Comparison of ENCODE assay signal across 18 cellular contexts in genomic region chr2:38407111-38407682, GRCh38. TPM values are rescaled to one million over a fixed set of nuclear protein-coding genes. Genes with fewer than 3 reads are reported as not detected.
DNase-seq lines count a peak whose midpoint lies in the region; FAIRE-seq and TF ChIP-seq lines count a peak whose summit lies in the region.
"Had no signal": no experiment of that assay in that cellular context is flagged by ENCODE, and none has a peak within 500 bp of the region (broad histone marks: within the 10 kb centered on the region; RNA-seq: fewer than 3 reads in every experiment).

No MANE protein-coding gene starts in this region.

- H3K4me2 ChIP-seq in Karpas-422 (ENCODE audit: low read depth, low read length, poor library complexity, severe bottlenecking) (peak overlapping the region; percentile 81), H1 (ENCODE audit: insufficient read depth in 1 of 2, low read depth in 2 of 2, low read length in 2 of 2) (peak overlapping the region; percentile 21 to 35; a peak in 3 of 4 replicates)
- H3K4me2 ChIP-seq: BLaER1, neural progenitor cell had no signal

- H3K79me1 ChIP-seq in H1 (ENCODE audit: low read depth, low read length), result no peaks in the 10 kb centered on the region

- H3K4ac ChIP-seq in H1 (replicated peaks; ENCODE audit: insufficient read length, low read depth, low read length), result no peak overlapping the region

- H3K18ac ChIP-seq in H1 (ENCODE audit: extremely low read depth, low read length), result peak overlapping the region; percentile 42

- no peaks in the 10 kb centered on the region for H3K23me2 ChIP-seq in H1 (ENCODE audit: low read depth, low read length)

- H2BK5ac ChIP-seq in H1 (ENCODE audit: low read depth, low read length), result peak overlapping the region; percentile 35; the same call in 1 of the 2 replicates

- H3K36me3 ChIP-seq in Karpas-422 (ENCODE audit: insufficient read depth, low read length) (peaks cover 2% of the 10 kb centered on the region; the same call in 1 of the 2 replicates), H1 (ENCODE audit: control insufficient read depth in 2 of 4, insufficient read depth in 4 of 4, low read length in 3 of 4) (no peaks in the 10 kb centered on the region), liver (ENCODE audit: control insufficient read depth in 4 of 4, insufficient read depth in 3 of 4, low read depth in 1 of 4, low read length in 3 of 4) (no peaks in the 10 kb centered on the region), stomach smooth muscle (ENCODE audit: control insufficient read depth in 2 of 2, insufficient read depth in 2 of 2, low read length in 2 of 2) (no peaks in the 10 kb centered on the region)
- H3K36me3 ChIP-seq: BLaER1, neural progenitor cell had no signal

- CTCF ChIA-PET in H1 (lab: Charles Lee; ENCODE audit: partially characterized antibody), result interaction anchor here (1.1 to 1.8 kb wide), 2 partner anchors 31 to 34 kb away, joined by 4 read pairs; no protein-coding TSS in a partner anchor

- DNase-seq in Karpas-422 (no peak), H1 (ENCODE audit: low read depth in 1 of 2, low spot score in 2 of 2) (no peak), AG08396 (ENCODE audit: low spot score) (no peak), hypothalamus (lab: John Stamatoyannopoulos, UW) (no peak), DMS53 (lab: John Stamatoyannopoulos, UW) (no peak), NCI-H2107 treated with DMSO at 0.1 percent for 48 hours (lab: John Stamatoyannopoulos, UW; ENCODE audit: unreplicated experiment) (no peak)
- DNase-seq: activated T-cell treated with anti-CD3 and anti-CD28 coated beads, Interleukin-2, amount 50 U/mL, for 1 hour; GF-D8; NCI-H1436 treated with DMSO at 0.1 percent for 48 hours; NCI-H748 treated with DMSO at 0.1 percent for 48 hours; SHP77 treated with DMSO at 0.1 percent for 48 hours had no signal

- no peaks in the 10 kb centered on the region for H3K9me2 ChIP-seq in Karpas-422 (replicated peaks; ENCODE audit: insufficient read depth, low read length)

- TF ChIP-seq RAD21 in H1 (IDR thresholded peaks at IDR 0.05 in 1 of 2, conservative IDR thresholded peaks at IDR 0.05 in 1 of 2; ENCODE audit: low read depth in 2 of 2, low read length in 2 of 2) (no peak), liver (IDR thresholded peaks at IDR 0.05) (peak in 1 of 2 donors; percentile 39)

- H3K23ac ChIP-seq in H1 (ENCODE audit: insufficient read length), result no peak overlapping the region

- H3K4me1 ChIP-seq in Karpas-422 (ENCODE audit: low read length) (peaks cover 60% of the 10 kb centered on the region), H1 (replicated peaks in 1 of 4; ENCODE audit: control insufficient read depth in 3 of 4, insufficient read depth in 4 of 4, low read length in 3 of 4) (peaks cover 2 to 16% (median 7%) of the 10 kb centered on the region in 4 experiments; a peak in 5 of 7 replicates), liver (ENCODE audit: control insufficient read depth in 4 of 4, insufficient read depth in 4 of 4, low read length in 3 of 4) (peaks cover 18 to 47% (median 35%) of the 10 kb centered on the region in 4 donors), stomach smooth muscle (ENCODE audit: control insufficient read depth, insufficient read depth, low read length) (peaks cover 36% of the 10 kb centered on the region)

- H2AFZ ChIP-seq in Karpas-422 (ENCODE audit: low read length), result peak overlapping the region; percentile 52; the same call in 1 of the 2 replicates
- peak overlapping the region; percentile 73 for H2AFZ ChIP-seq in H1 (ENCODE audit: low read length)
- H2AFZ ChIP-seq: neural progenitor cell had no signal

- H3K79me2 ChIP-seq in Karpas-422 (ENCODE audit: low read length) (no peaks in the 10 kb centered on the region), H1 (ENCODE audit: control insufficient read depth in 1 of 2, insufficient read depth in 2 of 2, low read length in 2 of 2) (no peaks in the 10 kb centered on the region)

- no peaks in the 10 kb centered on the region; the same call in 1 of the 2 replicates for H3K9me3 ChIP-seq in Karpas-422 (ENCODE audit: low read length)
- H3K9me3 ChIP-seq in H1 (ENCODE audit: insufficient read depth in 2 of 2, low read depth in 1 of 2, low read length in 1 of 2), result peaks cover 15 to 17% of the 10 kb centered on the region in 2 experiments
- peaks cover 0 to 1% (median 0%) of the 10 kb centered on the region in 4 donors for H3K9me3 ChIP-seq in liver (ENCODE audit: control insufficient read depth in 4 of 4, low read length in 3 of 4)
- no peaks in the 10 kb centered on the region for H3K9me3 ChIP-seq in stomach smooth muscle (ENCODE audit: control insufficient read depth in 2 of 2, low read length in 2 of 2)

- H3K14ac ChIP-seq in H1 (ENCODE audit: insufficient read length), result no peak overlapping the region

- H2AK5ac ChIP-seq in H1 (ENCODE audit: low read depth, low read length), result 0 out of 2 replicates have a peak overlapping the region, but pooled peaks have one; percentile 30

- H4K20me1 ChIP-seq in Karpas-422 (ENCODE audit: insufficient read depth, low read depth, low read length) (no peaks in the 10 kb centered on the region), H1 (replicated peaks in 1 of 2; ENCODE audit: control insufficient read depth in 1 of 2, insufficient read depth in 2 of 2, low read length in 2 of 2) (no peaks in the 10 kb centered on the region)
- H4K20me1 ChIP-seq: BLaER1 had no signal

- no peak overlapping the region for H3K56ac ChIP-seq in H1 (replicated peaks; ENCODE audit: insufficient read length, low read depth, low read length)

- H2BK20ac ChIP-seq in H1 (ENCODE audit: low read length), result peak overlapping the region; percentile 9; the same call in 1 of the 2 replicates

- no peak for TF ChIP-seq POLR2A in H1 (IDR thresholded peaks at IDR 0.05; ENCODE audit: control extremely low read depth in 1 of 2, low read depth in 2 of 2, low read length in 2 of 2)

- H4K91ac ChIP-seq in H1 (replicated peaks; ENCODE audit: insufficient read length, low read length), result peak overlapping the region; percentile 9

- H2BK120ac ChIP-seq in H1 (replicated peaks; ENCODE audit: low read depth, low read length), result no peak overlapping the region

- TF ChIP-seq CTCF in H1 (IDR thresholded peaks at IDR 0.05; ENCODE audit: control extremely low read depth in 1 of 3, insufficient read depth in 1 of 3, low read depth in 1 of 3, low read length in 3 of 3) (no peak), liver (IDR thresholded peaks at IDR 0.05; ENCODE audit: low read depth, low read length, missing input control) (no peak)

- H3K27me3 ChIP-seq in Karpas-422 (ENCODE audit: low read length), result no peaks in the 10 kb centered on the region
- H3K27me3 ChIP-seq in H1 (replicated peaks in 1 of 4; ENCODE audit: control insufficient read depth in 3 of 4, extremely low read depth in 1 of 4, insufficient read depth in 3 of 4, low read length in 3 of 4), result no peaks in the 10 kb centered on the region
- H3K27me3 ChIP-seq in liver (ENCODE audit: control insufficient read depth in 4 of 4, insufficient read depth in 4 of 4, low read length in 3 of 4), result no peaks in the 10 kb centered on the region
- H3K27me3 ChIP-seq in stomach smooth muscle (ENCODE audit: control insufficient read depth in 1 of 2, insufficient read depth in 2 of 2, low read length in 2 of 2), result no peaks in the 10 kb centered on the region
- H3K27me3 ChIP-seq: BLaER1, neural progenitor cell had no signal

- H4K8ac ChIP-seq in H1 (ENCODE audit: extremely low read depth, insufficient read depth, low read length), result no peak overlapping the region

- H4K5ac ChIP-seq in H1 (ENCODE audit: insufficient read length, low read depth, low read length), result peak overlapping the region; percentile 38

- POLR2A ChIA-PET in H1 (lab: Charles Lee; ENCODE audit: partially characterized antibody), result no interaction called here

- no peak for FAIRE-seq in H1 (lab: Jason Lieb, UNC)
- FAIRE-seq: astrocyte, endothelial cell of umbilical vein, HTR-8/SVneo had no signal

- H2BK15ac ChIP-seq in H1 (ENCODE audit: low read length), result peak overlapping the region; percentile 74; the same call in 1 of the 2 replicates

- no peak overlapping the region for H3K4me3 ChIP-seq in Karpas-422 (ENCODE audit: low read length)
- H3K4me3 ChIP-seq in H1 (ENCODE audit: extremely low read depth in 1 of 4, insufficient read depth in 2 of 4, low read depth in 3 of 4, low read length in 4 of 4), result peak overlapping the region in 1 of 4 experiments; percentile 3; a peak in 3 of 8 replicates
- no peak overlapping the region for H3K4me3 ChIP-seq in liver (ENCODE audit: low read depth in 1 of 3, low read length in 3 of 3)
- H3K4me3 ChIP-seq in stomach smooth muscle (ENCODE audit: low read length in 2 of 2), result no peak overlapping the region
- H3K4me3 ChIP-seq: BLaER1, neural progenitor cell had no signal

- H2BK12ac ChIP-seq in H1 (ENCODE audit: low read depth, low read length), result peak overlapping the region; percentile 78; the same call in 1 of the 2 replicates

- 79% methylated on average over 4 of the region's 4 CpGs; no CpG with 5 or more reads in 1 of the 2 experiments for WGBS in H1 (ENCODE audit: extremely low coverage in 1 of 2, insufficient coverage in 1 of 2, insufficient read length in 1 of 2, insufficient replicate concordance in 2 of 2, low coverage in 1 of 2, low lambda C conversion rate in 2 of 2, missing lambda C conversion rate in 1 of 2), 2 experiments
- WGBS in liver, result 28% methylated on average over 4 of the region's 4 CpGs

- TF ChIP-seq EP300 in H1 (IDR thresholded peaks at IDR 0.05; ENCODE audit: borderline replicate concordance in 1 of 2, low read depth in 2 of 2, low read length in 2 of 2), result no peak

- peak overlapping the region; percentile 11; the same call in 1 of the 2 replicates for H3K9ac ChIP-seq in Karpas-422 (ENCODE audit: low read length)
- no peak overlapping the region; a peak in 2 of 7 replicates for H3K9ac ChIP-seq in H1 (replicated peaks in 1 of 4; ENCODE audit: extremely low read depth in 1 of 4, low read depth in 3 of 4, low read length in 3 of 4)
- no peak overlapping the region for H3K9ac ChIP-seq in liver (ENCODE audit: low read depth in 1 of 2, low read length in 2 of 2)
- H3K9ac ChIP-seq in stomach smooth muscle (ENCODE audit: low read length in 2 of 2), result no peak overlapping the region
- H3K9ac ChIP-seq: BLaER1, neural progenitor cell had no signal

- H3K27ac ChIP-seq in Karpas-422 (ENCODE audit: low read length) (peak overlapping the region; percentile 100), H1 (ENCODE audit: low read depth, low read length) (no peak overlapping the region), liver (ENCODE audit: low read depth in 1 of 2, low read length in 2 of 2) (peak overlapping the region; percentile 80 to 85), stomach smooth muscle (ENCODE audit: low read length) (peak overlapping the region; percentile 69)
- H3K27ac ChIP-seq: BLaER1, neural progenitor cell had no signal

RNA-seq across cellular contexts. Expression of gene ATL2, which starts 30.1 kb away (rescaled TPM):
- 124 and 154 TPM in 2 replicates for total RNA-seq in Karpas-422 (2014; rRNA removed; shearing (Covaris generic); ENCODE audit: low replicate concordance)
- total RNA-seq in H1 (2021; fragmentation: NEBNext Ultra II Directional; extraction: Animal tissue kit (Norgen Biotek cat#: 25700)), result 82.9 and 84.6 TPM in 2 replicates
- polyA plus RNA-seq in H1 (2011; rRNA removed), result 38.8 and 66.2 TPM in 2 replicates
- 62.4 TPM for polyA plus RNA-seq in H1 (2011; cell fraction: cytosol; rRNA removed)
- 19.6 TPM for polyA plus RNA-seq in H1 (2011; cell fraction: nucleus; rRNA removed)
- polyA plus RNA-seq in H1 (2012, experiment 1 of 2), result 46.7 to 77.6 TPM (median 53.6 TPM) in 4 replicates
- polyA plus RNA-seq in H1 (2012, experiment 2 of 2), result 16.2 TPM
- 42.8 TPM for polyA plus RNA-seq in H1 (2013, experiment 1 of 2)
- 44.0 TPM for polyA plus RNA-seq in H1 (2013, experiment 2 of 2)
- 47.6 and 59.7 TPM in 2 replicates for polyA minus RNA-seq in H1 (2011; rRNA and poly(A)+ RNA removed)
- 70.9 TPM for polyA minus RNA-seq in H1 (2011; cell fraction: cytosol; rRNA and poly(A)+ RNA removed)
- 85.2 TPM for polyA minus RNA-seq in H1 (2011; cell fraction: nucleus; rRNA and poly(A)+ RNA removed)
- 100 to 1,000 TPM in 1 of 2 donors, 10 to 100 TPM in 1; 66.4 to 163 TPM for total RNA-seq in liver
- polyA plus RNA-seq in liver, result 10 to 100 TPM; 21.0 to 25.1 TPM
